14 cellular contexts compared by ENCODE assay signal in the genomic region with DNA sequence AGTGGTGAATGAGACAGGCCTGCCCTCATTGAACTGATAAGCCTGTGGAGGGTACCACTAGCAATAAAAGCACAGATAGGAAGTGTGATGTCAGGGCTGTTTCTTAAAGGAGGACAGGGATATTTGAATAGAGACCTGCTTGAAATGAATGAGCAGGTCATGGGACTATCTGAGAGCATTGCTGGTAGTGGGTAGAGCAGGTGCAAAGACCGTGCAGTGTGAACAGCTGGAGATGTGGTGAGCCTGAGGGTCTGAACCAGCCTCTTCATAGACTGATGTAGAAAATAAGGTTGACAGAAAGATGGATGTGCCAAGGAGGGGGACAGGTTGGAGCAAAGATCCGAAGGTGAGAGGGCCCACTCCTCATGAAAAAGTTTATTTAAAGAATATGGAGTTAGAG. TPM values are rescaled to one million over a fixed set of nuclear protein-coding genes. Genes with fewer than 3 reads are reported as not detected.
DNase-seq lines count a peak whose midpoint lies in the region; ATAC-seq, FAIRE-seq and TF ChIP-seq lines count a peak whose summit lies in the region.
"Had no signal": no experiment of that assay in that cellular context is flagged by ENCODE, and none has a peak within 500 bp of the region (broad histone marks: within the 10 kb centered on the region; RNA-seq: fewer than 3 reads in every experiment).

No MANE protein-coding gene starts in this region.

- no peak overlapping the region for H3K4me3 Mint-ChIP-seq in WTC11
- H3K4me3 Mint-ChIP-seq: dendritic cell treated with granulocyte-macrophage colony-stimulating factor and Interleukin-4, amounts not matched to agents 40 ng/mL and 50 ng/mL, for 4 days had no signal

- CTCF ChIA-PET in WTC11 (lab: Charles Lee): no interaction called here

- H3K18ac ChIP-seq in mesenchymal stem cell (ENCODE audit: low read depth in 1 of 2, low read length in 2 of 2): no peak overlapping the region

- no peak for TF ChIP-seq CTCF in lower leg skin (IDR thresholded peaks at IDR 0.05)
- TF ChIP-seq CTCF in WTC11 (IDR thresholded peaks at IDR 0.05): no peak

- no peak overlapping the region for H2BK120ac ChIP-seq in mesenchymal stem cell (ENCODE audit: low read depth, low read length)

- no peak overlapping the region for H3K27ac ChIP-seq in mesenchymal stem cell (ENCODE audit: low read length, poor library complexity, severe bottlenecking)
- H3K27ac ChIP-seq: psoas muscle had no signal

- TF ChIP-seq POLR2A in GM12891 (IDR thresholded peaks at IDR 0.05; ENCODE audit: low read depth, low read length) (no peak), lower leg skin (IDR thresholded peaks at IDR 0.05) (no peak)

- H2BK12ac ChIP-seq in mesenchymal stem cell (ENCODE audit: low read length in 2 of 2): no peak overlapping the region

- no peaks in the 10 kb centered on the region for H3K27me3 Mint-ChIP-seq in WTC11 (ENCODE audit: low read depth)
- H3K27me3 Mint-ChIP-seq: dendritic cell treated with granulocyte-macrophage colony-stimulating factor and Interleukin-4, amounts not matched to agents 40 ng/mL and 50 ng/mL, for 4 days had no signal

- no peak overlapping the region for H4K8ac ChIP-seq in mesenchymal stem cell (ENCODE audit: low read length)

- H3K27me3 ChIP-seq in mesenchymal stem cell (ENCODE audit: control insufficient read depth in 1 of 2, insufficient read depth in 1 of 2, low read length in 2 of 2): no peaks in the 10 kb centered on the region
- H3K27me3 ChIP-seq: BE2C had no signal

- no peak overlapping the region for H2BK5ac ChIP-seq in mesenchymal stem cell (ENCODE audit: low read depth, low read length, poor library complexity, severe bottlenecking)

- peaks cover 0 to 3% of the 10 kb centered on the region in 2 experiments for H3K36me3 ChIP-seq in mesenchymal stem cell (ENCODE audit: control insufficient read depth in 1 of 2, insufficient read depth in 2 of 2, low read depth in 1 of 2, low read length in 2 of 2)
- H3K36me3 ChIP-seq: BE2C had no signal

- no peak overlapping the region for H2AFZ ChIP-seq in mesenchymal stem cell (ENCODE audit: low read depth, low read length)

- no peak overlapping the region for H4K91ac ChIP-seq in mesenchymal stem cell (ENCODE audit: low read length)

- no peaks in the 10 kb centered on the region for H3K9me3 Mint-ChIP-seq in WTC11
- H3K9me3 Mint-ChIP-seq: dendritic cell treated with granulocyte-macrophage colony-stimulating factor and Interleukin-4, amounts not matched to agents 40 ng/mL and 50 ng/mL, for 4 days had no signal

- peak; percentile 23 for FAIRE-seq in GM12891 (lab: Jason Lieb, UNC)
- FAIRE-seq: TTC549 had no signal

- H3K23ac ChIP-seq in mesenchymal stem cell (ENCODE audit: low read length in 2 of 2): no peak overlapping the region

- H3K4me1 Mint-ChIP-seq in WTC11: peaks cover 17% of the 10 kb centered on the region

- H3K9me3 ChIP-seq in mesenchymal stem cell (ENCODE audit: control insufficient read depth, low read length): no peaks in the 10 kb centered on the region
- H3K9me3 ChIP-seq: BE2C, psoas muscle had no signal

- no peak overlapping the region for H3K27ac Mint-ChIP-seq in WTC11
- H3K27ac Mint-ChIP-seq: dendritic cell treated with granulocyte-macrophage colony-stimulating factor and Interleukin-4, amounts not matched to agents 40 ng/mL and 50 ng/mL, for 4 days had no signal

- no peak overlapping the region for H3K14ac ChIP-seq in mesenchymal stem cell (ENCODE audit: low read length in 2 of 2)

- POLR2A ChIA-PET in WTC11 (lab: Charles Lee): no interaction called here

- WGBS in lower leg skin, 2 donors: 64 to 78% methylated on average over 2 of the region's 2 CpGs
- 95% methylated on average over 2 of the region's 2 CpGs for WGBS in mesenchymal stem cell

- no peak overlapping the region for H2BK15ac ChIP-seq in mesenchymal stem cell (ENCODE audit: low read depth, poor library complexity, severe bottlenecking)

- peaks cover 4% of the 10 kb centered on the region for H3K4me1 ChIP-seq in mesenchymal stem cell (ENCODE audit: control insufficient read depth, insufficient read depth, low read depth, low read length)

- peaks cover 7% of the 10 kb centered on the region for H3K36me3 Mint-ChIP-seq in WTC11

- no peak overlapping the region for H3K4ac ChIP-seq in mesenchymal stem cell (ENCODE audit: low read depth in 1 of 2, low read length in 2 of 2)

- no peak overlapping the region for H3K4me3 ChIP-seq in lower leg skin (ENCODE audit: low read depth, poor library complexity, severe bottlenecking)
- H3K4me3 ChIP-seq in mesenchymal stem cell (ENCODE audit: insufficient read depth in 1 of 2, low read depth in 1 of 2, low read length in 2 of 2): no peak overlapping the region
- H3K4me3 ChIP-seq: psoas muscle had no signal

- H3K79me1 ChIP-seq in mesenchymal stem cell (replicated peaks; ENCODE audit: low read length, poor library complexity, severe bottlenecking): peaks cover 37% of the 10 kb centered on the region

- no peak for DNase-seq in GM12891 (ENCODE audit: insufficient read length, low spot score)
- DNase-seq in central memory CD4-positive, alpha-beta T cell: no peak
- DNase-seq in lower leg skin (ENCODE audit: low spot score in 2 of 2): no peak
- no peak for DNase-seq in WTC11 (ENCODE audit: low spot score)
- no peak for DNase-seq in mesenchymal stem cell
- DNase-seq: amniotic stem cell, BE2C, NCI-H345, psoas muscle had no signal

- intact Hi-C loops in lower leg skin (cut with DNase I; ENCODE audit: low total_unique reads): no loop called here

- no peak overlapping the region for H2AK5ac ChIP-seq in mesenchymal stem cell (ENCODE audit: low read length, severe bottlenecking)

- no peak overlapping the region for H3K4me2 ChIP-seq in mesenchymal stem cell (ENCODE audit: low read length, poor library complexity, severe bottlenecking)

- no peak overlapping the region for H3K9ac ChIP-seq in mesenchymal stem cell (ENCODE audit: low read length)

- ATAC-seq in GM19025 (IDR thresholded peaks at IDR 0.05; ENCODE audit: low read depth, unreplicated experiment): peak; percentile 34
- ATAC-seq in HG02763 (IDR thresholded peaks at IDR 0.05; ENCODE audit: unreplicated experiment): peak; percentile 49
- ATAC-seq in HG03565 (IDR thresholded peaks at IDR 0.05; ENCODE audit: unreplicated experiment): peak; percentile 27
- ATAC-seq in WTC11: no peak
- ATAC-seq: psoas muscle had no signal

TF ChIP-seq in GM12891, 5 proteins besides CTCF, POLR2A, EP300 and RAD21:
- no peak for TF ChIP-seq POU2F2 (IDR thresholded peaks at IDR 0.05; ENCODE audit: low read depth, low read length)
- TF ChIP-seq SPI1 (IDR thresholded peaks at IDR 0.05; ENCODE audit: low read depth, low read length): no peak
- TF ChIP-seq POLR2AphosphoS5 (IDR thresholded peaks at IDR 0.05; ENCODE audit: low read depth, low read length): no peak
- TF ChIP-seq TAF1 (IDR thresholded peaks at IDR 0.05; ENCODE audit: low read depth, low read length): no peak
- no peak for TF ChIP-seq PAX5 (IDR thresholded peaks at IDR 0.05; ENCODE audit: insufficient read depth, low read length, severe bottlenecking)

TF ChIP-seq in WTC11, 78 proteins besides CTCF, POLR2A, EP300 and RAD21 (continues in another document):
- TF ChIP-seq JUN (CRISPR knock-in tag; IDR thresholded peaks at IDR 0.05): no peak
- TF ChIP-seq IRF2 (CRISPR knock-in tag; IDR thresholded peaks at IDR 0.05; ENCODE audit: borderline replicate concordance, low read depth): no peak
- no peak for TF ChIP-seq MXD4 (CRISPR knock-in tag; IDR thresholded peaks at IDR 0.05; ENCODE audit: borderline replicate concordance)
- no peak for TF ChIP-seq GRHL2 (CRISPR knock-in tag; IDR thresholded peaks at IDR 0.05; ENCODE audit: insufficient replicate concordance, severe bottlenecking)
- TF ChIP-seq PRRX2 (CRISPR knock-in tag; IDR thresholded peaks at IDR 0.05): no peak
- TF ChIP-seq, protein P1, sequence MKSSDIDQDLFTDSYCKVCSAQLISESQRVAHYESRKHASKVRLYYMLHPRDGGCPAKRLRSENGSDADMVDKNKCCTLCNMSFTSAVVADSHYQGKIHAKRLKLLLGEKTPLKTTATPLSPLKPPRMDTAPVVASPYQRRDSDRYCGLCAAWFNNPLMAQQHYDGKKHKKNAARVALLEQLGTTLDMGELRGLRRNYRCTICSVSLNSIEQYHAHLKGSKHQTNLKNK (CRISPR knock-in tag; IDR thresholded peaks at IDR 0.05): no peak
- TF ChIP-seq, protein P2, sequence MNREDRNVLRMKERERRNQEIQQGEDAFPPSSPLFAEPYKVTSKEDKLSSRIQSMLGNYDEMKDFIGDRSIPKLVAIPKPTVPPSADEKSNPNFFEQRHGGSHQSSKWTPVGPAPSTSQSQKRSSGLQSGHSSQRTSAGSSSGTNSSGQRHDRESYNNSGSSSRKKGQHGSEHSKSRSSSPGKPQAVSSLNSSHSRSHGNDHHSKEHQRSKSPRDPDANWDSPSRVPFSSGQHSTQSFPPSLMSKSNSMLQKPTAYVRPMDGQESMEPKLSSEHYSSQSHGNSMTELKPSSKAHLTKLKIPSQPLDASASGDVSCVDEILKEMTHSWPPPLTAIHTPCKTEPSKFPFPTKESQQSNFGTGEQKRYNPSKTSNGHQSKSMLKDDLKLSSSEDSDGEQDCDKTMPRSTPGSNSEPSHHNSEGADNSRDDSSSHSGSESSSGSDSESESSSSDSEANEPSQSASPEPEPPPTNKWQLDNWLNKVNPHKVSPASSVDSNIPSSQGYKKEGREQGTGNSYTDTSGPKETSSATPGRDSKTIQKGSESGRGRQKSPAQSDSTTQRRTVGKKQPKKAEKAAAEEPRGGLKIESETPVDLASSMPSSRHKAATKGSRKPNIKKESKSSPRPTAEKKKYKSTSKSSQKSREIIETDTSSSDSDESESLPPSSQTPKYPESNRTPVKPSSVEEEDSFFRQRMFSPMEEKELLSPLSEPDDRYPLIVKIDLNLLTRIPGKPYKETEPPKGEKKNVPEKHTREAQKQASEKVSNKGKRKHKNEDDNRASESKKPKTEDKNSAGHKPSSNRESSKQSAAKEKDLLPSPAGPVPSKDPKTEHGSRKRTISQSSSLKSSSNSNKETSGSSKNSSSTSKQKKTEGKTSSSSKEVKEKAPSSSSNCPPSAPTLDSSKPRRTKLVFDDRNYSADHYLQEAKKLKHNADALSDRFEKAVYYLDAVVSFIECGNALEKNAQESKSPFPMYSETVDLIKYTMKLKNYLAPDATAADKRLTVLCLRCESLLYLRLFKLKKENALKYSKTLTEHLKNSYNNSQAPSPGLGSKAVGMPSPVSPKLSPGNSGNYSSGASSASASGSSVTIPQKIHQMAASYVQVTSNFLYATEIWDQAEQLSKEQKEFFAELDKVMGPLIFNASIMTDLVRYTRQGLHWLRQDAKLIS (CRISPR knock-in tag; IDR thresholded peaks at IDR 0.05; ENCODE audit: borderline replicate concordance): no peak

RNA-seq across cellular contexts. Expression of gene NUP93, which starts 2.4 kb away (rescaled TPM):
- polyA plus RNA-seq in GM12891 (2012; ENCODE audit: low read depth, missing spikeins): 59.1 TPM
- 10 to 100 TPM; 21.0 to 40.6 (median 31.2) TPM for total RNA-seq in lower leg skin
- total RNA-seq in WTC11 (2021): 167 to 185 TPM (median 175 TPM) in 3 replicates
- 39.0 TPM for polyA plus RNA-seq in mesenchymal stem cell (2013, experiment 1 of 2)
- 34.8 TPM for polyA plus RNA-seq in mesenchymal stem cell (2013, experiment 2 of 2)

RNA-seq across cellular contexts. Expression of gene MT1X, which starts 50.1 kb away (rescaled TPM):
- polyA plus RNA-seq in GM12891 (2012; ENCODE audit: low read depth, missing spikeins): 4.5 TPM
- 1,000 to 10,000 TPM; 1,041 to 3,584 (median 2,610) TPM for total RNA-seq in lower leg skin
- total RNA-seq in WTC11 (2021): 328 to 466 TPM (median 465 TPM) in 3 replicates
- polyA plus RNA-seq in mesenchymal stem cell (2013, experiment 1 of 2): 11.0 TPM
- polyA plus RNA-seq in mesenchymal stem cell (2013, experiment 2 of 2): 11.0 TPM
